In the genomic region with DNA sequence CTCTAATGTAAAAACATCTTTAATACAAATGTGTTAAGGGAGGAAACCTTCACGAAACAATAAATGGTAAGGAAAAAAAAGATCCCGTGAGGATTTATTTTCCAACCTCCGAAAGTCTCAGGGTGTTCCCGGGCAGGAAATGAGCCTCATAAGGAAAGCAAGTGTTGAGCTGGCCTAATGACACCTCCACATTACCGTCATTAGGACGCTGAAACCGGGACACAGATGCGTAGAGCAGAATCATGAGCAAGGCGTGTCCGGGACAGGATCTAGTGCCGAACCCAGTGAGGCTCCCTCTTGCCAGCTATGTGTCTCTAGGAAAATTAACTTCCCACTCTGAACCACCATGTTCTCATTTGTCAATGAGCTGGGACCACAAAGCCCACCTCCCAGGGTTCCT, we compare ENCODE assay signal across 14 cellular contexts. TPM values are rescaled to one million over a fixed set of nuclear protein-coding genes. Genes with fewer than 3 reads are reported as not detected.
DNase-seq lines count a peak whose midpoint lies in the region; ATAC-seq, FAIRE-seq and TF ChIP-seq lines count a peak whose summit lies in the region.
"Had no signal": no experiment of that assay in that cellular context is flagged by ENCODE, and none has a peak within 500 bp of the region (broad histone marks: within the 10 kb centered on the region; RNA-seq: fewer than 3 reads in every experiment).

No MANE protein-coding gene starts in this region.

- POLR2A ChIA-PET in K562 (lab: Yijun Ruan, JAX): interaction anchor here (3.3 kb wide), 1 partner anchor 20 kb away, joined by 16 read pairs; no protein-coding TSS in a partner anchor

- no peak overlapping the region for H2AFZ ChIP-seq in K562 (ENCODE audit: low read depth, low read length)

- H3K9me1 ChIP-seq in K562 (ENCODE audit: control insufficient read depth, insufficient read depth, low read length): no peaks in the 10 kb centered on the region

- CTCF ChIA-PET in K562 (lab: Yijun Ruan, JAX; ENCODE audit: low intra/inter-chr PET ratio): no interaction called here

- no peak for TF ChIP-seq RAD21 in K562 (CRISPR knock-in tag; conservative IDR thresholded peaks at IDR 0.05 in 1 of 2, IDR thresholded peaks at IDR 0.05 in 1 of 2)

- H3K4me1 ChIP-seq in K562 (replicated peaks in 1 of 2; ENCODE audit: control insufficient read depth in 2 of 2, insufficient read depth in 2 of 2, low read length in 2 of 2) (no peaks in the 10 kb centered on the region; a peak in 1 of 5 replicates), lung (ENCODE audit: control insufficient read depth in 2 of 2, insufficient read depth in 2 of 2, low read length in 2 of 2) (peaks cover 0 to 2% of the 10 kb centered on the region in 2 donors), uterus (no peaks in the 10 kb centered on the region)

- no peaks in the 10 kb centered on the region for H3K79me2 ChIP-seq in K562 (ENCODE audit: control insufficient read depth, insufficient read depth, low read length)

- no peak for ATAC-seq in K562
- ATAC-seq in lung (ENCODE audit: insufficient read depth, low FRiP score): no peak
- no peak for ATAC-seq in GM18907 (IDR thresholded peaks at IDR 0.05; ENCODE audit: unreplicated experiment)

- FAIRE-seq in K562 (lab: Jason Lieb, UNC): peak; percentile 11
- FAIRE-seq: colon had no signal

- H3K36me3 ChIP-seq in K562 (ENCODE audit: control insufficient read depth, insufficient read depth, low read length): peaks cover 91% of the 10 kb centered on the region
- peaks cover 9 to 55% of the 10 kb centered on the region in 2 donors for H3K36me3 ChIP-seq in lung (ENCODE audit: control insufficient read depth in 2 of 2, insufficient read depth in 2 of 2, low read length in 2 of 2)
- no peaks in the 10 kb centered on the region for H3K36me3 ChIP-seq in uterus

- in situ Hi-C loops in K562 (cut with MboI): no loop called here

- no peaks in the 10 kb centered on the region for H3K27me3 ChIP-seq in K562 (ENCODE audit: control insufficient read depth in 2 of 2, insufficient read depth in 2 of 2, low read length in 2 of 2)
- H3K27me3 ChIP-seq in lung (ENCODE audit: control insufficient read depth, insufficient read depth): no peaks in the 10 kb centered on the region
- H3K27me3 ChIP-seq in uterus: no peaks in the 10 kb centered on the region

- H3K27ac ChIP-seq in K562 (ENCODE audit: extremely low read depth, low read depth, low read length) (no peak overlapping the region), lung (ENCODE audit: low read depth in 1 of 2, low read length in 1 of 2) (peak overlapping the region; percentile 31 to 57), uterus (peak overlapping the region; percentile 49 to 72)
- H3K27ac ChIP-seq: VCaP had no signal

- TF ChIP-seq POLR2A in K562 (conservative IDR thresholded peaks at IDR 0.05) (no peak), uterus (IDR thresholded peaks at IDR 0.05) (no peak)

- TF ChIP-seq EP300 in K562 (IDR thresholded peaks at IDR 0.05; ENCODE audit: low read length): no peak

- no peak overlapping the region for H3K9ac ChIP-seq in K562 (ENCODE audit: insufficient read depth in 1 of 2, low read depth in 2 of 2, low read length in 2 of 2)

- BruUV-seq in K562 (replicated peaks; lab: Mats Ljungman, UMichigan): no TSS peak

- H4K20me1 ChIP-seq in K562 (replicated peaks; ENCODE audit: control insufficient read depth, insufficient read depth, low read length): no peaks in the 10 kb centered on the region

- intact Hi-C loops in K562 (cut with micrococcal nuclease) (no loop called here), uterus (cut with DNase I; ENCODE audit: low total_unique reads) (no loop called here)

- no peak overlapping the region for H3K4me2 ChIP-seq in K562 (ENCODE audit: insufficient read depth, low read length)

- TF ChIP-seq CTCF in K562 (IDR thresholded peaks at IDR 0.05 in 2 of 3, conservative IDR thresholded peaks at IDR 0.05 in 1 of 3; ENCODE audit: insufficient read depth in 2 of 3, low read depth in 1 of 3, low read length in 3 of 3): no peak
- TF ChIP-seq CTCF in lung (IDR thresholded peaks at IDR 0.05; ENCODE audit: control extremely low read depth, extremely low read depth): no peak
- no peak for TF ChIP-seq CTCF in uterus (IDR thresholded peaks at IDR 0.05)

- H3K4me3 ChIP-seq in K562: no peak overlapping the region
- H3K4me3 ChIP-seq in lung: no peak overlapping the region
- no peak overlapping the region for H3K4me3 ChIP-seq in uterus

- H3K9me3 ChIP-seq in K562 (replicated peaks; ENCODE audit: control insufficient read depth, insufficient read depth, low read depth, low read length) (no peaks in the 10 kb centered on the region), lung (ENCODE audit: control insufficient read depth in 2 of 2, insufficient read depth in 1 of 2, low read length in 1 of 2) (no peaks in the 10 kb centered on the region), uterus (no peaks in the 10 kb centered on the region)

- WGBS in K562 (ENCODE audit: insufficient coverage, low coverage, missing lambda C conversion rate): 95% methylated on average over 11 of the region's 11 CpGs
- 74 to 82% methylated on average over 11 of the region's 11 CpGs for WGBS in lung, 2 donors

- peak; percentile 52 for DNase-seq in stimulated activated CD4-positive, alpha-beta T cell treated with anti-CD3 and anti-CD28 coated beads, Interleukin-4, amount 100 ng/mL, for 24 hours
- no peak for DNase-seq in stimulated activated CD4-positive, alpha-beta T cell treated with anti-CD3 and anti-CD28 coated beads, Interleukin-2, amount 100 ng/mL, for 48 hours
- DNase-seq in K562 (ENCODE audit: extremely low read depth in 1 of 4, low spot score in 3 of 4) (no peak), lung (ENCODE audit: low spot score) (no peak), uterus (peak in 1 of 2 donors; percentile 65), activated gamma-delta T cell treated with Interleukin-2 at 50 U/mL for 16 hours (no peak)
- no peak for DNase-seq in activated CD4-positive, CD25-positive, alpha-beta regulatory T cell (lab: John Stamatoyannopoulos, UW)
- DNase-seq: KBM-7, NCI-H1694 treated with DMSO at 0.1 percent for 48 hours, NCI-H774, SHP77 treated with DMSO at 0.1 percent for 48 hours had no signal

TF ChIP-seq in K562, 482 proteins besides CTCF, POLR2A, EP300 and RAD21 (continues in another document):
- TF ChIP-seq PHB2 (IDR thresholded peaks at IDR 0.05; ENCODE audit: low read depth) (no peak), SAFB2 (IDR thresholded peaks at IDR 0.05; ENCODE audit: borderline replicate concordance, low read depth, low read length, severe bottlenecking) (no peak), NFIX (CRISPR knock-in tag; IDR thresholded peaks at IDR 0.05; ENCODE audit: low read depth) (no peak), BRF1 (IDR thresholded peaks at IDR 0.05; ENCODE audit: borderline replicate concordance, extremely low read depth, insufficient read length) (no peak), NFYB (IDR thresholded peaks at IDR 0.05; ENCODE audit: extremely low read depth, insufficient read length) (no peak), ZKSCAN1 (IDR thresholded peaks at IDR 0.05; ENCODE audit: low read depth, low read length) (no peak), TAF9B (IDR thresholded peaks at IDR 0.05; ENCODE audit: partially characterized antibody) (no peak)

RNA-seq across cellular contexts. Expression of gene CYTH1, which starts 22.7 kb away (rescaled TPM):
- total RNA-seq in K562 (2011; cell fraction: chromatin; rRNA removed; ENCODE audit: low replicate concordance): 59.2 and 70.8 TPM in 2 replicates
- 27.7 and 37.1 TPM in 2 replicates for total RNA-seq in K562 (2011; cell fraction: nucleolus; rRNA removed)
- 34.9 and 43.7 TPM in 2 replicates for total RNA-seq in K562 (2011; cell fraction: nucleoplasm; rRNA removed)
- 15.0 and 15.1 TPM in 2 replicates for total RNA-seq in K562 (2014; rRNA removed)
- 16.8 and 18.3 TPM in 2 replicates for total RNA-seq in K562 (2014; rRNA removed; fragmentation: Illumina TruSeq; extraction: Trizol)
- total RNA-seq in K562 (2015; rRNA removed; fragmentation: Illumina TruSeq; extraction: Trizol): 19.6 and 21.2 TPM in 2 replicates
- 24.4 and 27.7 TPM in 2 replicates for total RNA-seq in K562 (2021)
- polyA plus RNA-seq in K562 (2011; rRNA removed): 16.1 and 16.5 TPM in 2 replicates
- 14.2 and 14.9 TPM in 2 replicates for polyA plus RNA-seq in K562 (2011; cell fraction: cytosol; rRNA removed)
- 71.2 and 83.3 TPM in 2 replicates for polyA plus RNA-seq in K562 (2011; cell fraction: nucleus; rRNA removed)
- polyA plus RNA-seq in K562 (2012): 17.4 and 27.1 TPM in 2 replicates
- 20.5 and 24.1 TPM in 2 replicates for polyA plus RNA-seq in K562 (2014; fragmentation: Illumina TruSeq; extraction: Trizol)
- under 1 TPM; 0.52 to 0.70 TPM for polyA plus RNA-seq in K562 (2014; fragmentation: Nextera tagmentation; extraction: Ambion mirVana)
- 25.1 and 25.4 TPM in 2 replicates for polyA plus RNA-seq in K562 (2014; rRNA removed)
- polyA minus RNA-seq in K562 (2011; rRNA and poly(A)+ RNA removed): 12.2 and 12.3 TPM in 2 replicates
- 6.5 and 8.0 TPM in 2 replicates for polyA minus RNA-seq in K562 (2011; cell fraction: cytosol; rRNA and poly(A)+ RNA removed)
- 12.8 and 20.0 TPM in 2 replicates for polyA minus RNA-seq in K562 (2011; cell fraction: nucleus; rRNA and poly(A)+ RNA removed)
- total RNA-seq in lung: 10 to 100 TPM; 67.0 to 97.2 TPM
- polyA plus RNA-seq in lung: 10 to 100 TPM; 50.5 to 85.1 TPM
- 10 to 100 TPM in 3 of 4 donors, 1 to 10 TPM in 1; 6.2 to 56.1 (median 44.3) TPM for total RNA-seq in uterus

RNA-seq across cellular contexts. Expression of gene USP36, which starts 35.8 kb away (rescaled TPM):
- total RNA-seq in K562 (2011; cell fraction: chromatin; rRNA removed; ENCODE audit: low replicate concordance): 148 and 235 TPM in 2 replicates
- 81.9 and 95.5 TPM in 2 replicates for total RNA-seq in K562 (2011; cell fraction: nucleolus; rRNA removed)
- total RNA-seq in K562 (2011; cell fraction: nucleoplasm; rRNA removed): 95.0 and 103 TPM in 2 replicates
- total RNA-seq in K562 (2014; rRNA removed): 15.1 and 18.3 TPM in 2 replicates
- 23.7 and 29.8 TPM in 2 replicates for total RNA-seq in K562 (2014; rRNA removed; fragmentation: Illumina TruSeq; extraction: Trizol)
- 18.5 and 20.8 TPM in 2 replicates for total RNA-seq in K562 (2015; rRNA removed; fragmentation: Illumina TruSeq; extraction: Trizol)
- 66.8 and 72.8 TPM in 2 replicates for total RNA-seq in K562 (2021)
- 22.5 and 34.0 TPM in 2 replicates for polyA plus RNA-seq in K562 (2011; rRNA removed)
- polyA plus RNA-seq in K562 (2011; cell fraction: cytosol; rRNA removed): 21.9 and 24.7 TPM in 2 replicates
- polyA plus RNA-seq in K562 (2011; cell fraction: nucleus; rRNA removed): 99.8 and 123 TPM in 2 replicates
- 45.4 and 46.5 TPM in 2 replicates for polyA plus RNA-seq in K562 (2012)
- 45.9 and 47.4 TPM in 2 replicates for polyA plus RNA-seq in K562 (2014; fragmentation: Illumina TruSeq; extraction: Trizol)
- polyA plus RNA-seq in K562 (2014; fragmentation: Nextera tagmentation; extraction: Ambion mirVana): 1 to 10 TPM; 6.4 to 8.5 TPM
- polyA plus RNA-seq in K562 (2014; rRNA removed): 31.7 and 33.9 TPM in 2 replicates
- polyA minus RNA-seq in K562 (2011; rRNA and poly(A)+ RNA removed): 34.2 and 37.2 TPM in 2 replicates
- polyA minus RNA-seq in K562 (2011; cell fraction: cytosol; rRNA and poly(A)+ RNA removed): 21.8 and 26.1 TPM in 2 replicates
- 26.8 and 40.4 TPM in 2 replicates for polyA minus RNA-seq in K562 (2011; cell fraction: nucleus; rRNA and poly(A)+ RNA removed)
- 10 to 100 TPM; 56.4 to 61.5 TPM for total RNA-seq in lung
- 10 to 100 TPM; 22.2 to 33.3 TPM for polyA plus RNA-seq in lung
- 100 to 1,000 TPM in 1 of 4 donors, 10 to 100 TPM in 2, 1 to 10 TPM in 1; 6.5 to 102 (median 31.9) TPM for total RNA-seq in uterus
